ENCODE assay signal across 15 cellular contexts in genomic region chr2:234939576-234939975, GRCh38. TPM values are rescaled to one million over a fixed set of nuclear protein-coding genes. Genes with fewer than 3 reads are reported as not detected.
A peak's percentile ranks its signal among the peaks of the same experiment; 100 is the strongest.
DNase-seq lines count a peak whose midpoint lies in the region; ATAC-seq and TF ChIP-seq lines count a peak whose summit lies in the region.
"Had no signal": no experiment of that assay in that cellular context is flagged by ENCODE, and none has a peak within 500 bp of the region (broad histone marks: within the 10 kb centered on the region; RNA-seq: fewer than 3 reads in every experiment).

No MANE protein-coding gene starts in this region.

- H3K4me1 Mint-ChIP-seq in immature natural killer cell: no peaks in the 10 kb centered on the region
- H3K4me1 Mint-ChIP-seq: CD4-positive, CD25-positive, alpha-beta regulatory T cell had no signal

- H2AFZ ChIP-seq in GM23248 (no peak overlapping the region), SK-N-SH (ENCODE audit: low read depth) (no peak overlapping the region)

- no peaks in the 10 kb centered on the region for H3K36me3 Mint-ChIP-seq in immature natural killer cell
- H3K36me3 Mint-ChIP-seq: CD4-positive, CD25-positive, alpha-beta regulatory T cell had no signal

- CTCF ChIA-PET in SK-N-SH (lab: Yijun Ruan, JAX): no interaction called here

- ATAC-seq in left lung (peak; percentile 57), psoas muscle (no peak), GM18511 (IDR thresholded peaks at IDR 0.05; ENCODE audit: unreplicated experiment) (no peak)
- ATAC-seq: A549, GM12878 had no signal

- H3K27me3 ChIP-seq in GM23248 (replicated peaks; ENCODE audit: insufficient read depth) (no peaks in the 10 kb centered on the region), SK-N-SH (ENCODE audit: insufficient read depth) (no peaks in the 10 kb centered on the region), left lung (no peaks in the 10 kb centered on the region), psoas muscle (ENCODE audit: insufficient read depth in 3 of 3, low read length in 2 of 3) (no peaks in the 10 kb centered on the region)
- H3K27me3 ChIP-seq: BE2C had no signal

- no peak overlapping the region for H3K9ac ChIP-seq in GM23248
- no peak overlapping the region for H3K9ac ChIP-seq in SK-N-SH

- H3K9me2 ChIP-seq in GM23248 (ENCODE audit: insufficient read depth) (no peaks in the 10 kb centered on the region), SK-N-SH (no peaks in the 10 kb centered on the region)

- no peaks in the 10 kb centered on the region for H3K36me3 ChIP-seq in GM23248 (ENCODE audit: low read depth)
- H3K36me3 ChIP-seq in SK-N-SH (replicated peaks in 1 of 2; ENCODE audit: control insufficient read depth in 1 of 2, insufficient read depth in 2 of 2, low read length in 1 of 2): no peaks in the 10 kb centered on the region
- no peaks in the 10 kb centered on the region for H3K36me3 ChIP-seq in left lung
- no peaks in the 10 kb centered on the region for H3K36me3 ChIP-seq in psoas muscle (ENCODE audit: insufficient read depth in 1 of 2, low read depth in 1 of 2)
- H3K36me3 ChIP-seq: BE2C had no signal

- intact Hi-C loops in left lung (cut with DNase I): no loop called here
- intact Hi-C loops in psoas muscle (cut with DNase I): no loop called here

- H3F3A ChIP-seq in GM23248 (ENCODE audit: insufficient read depth): no peaks in the 10 kb centered on the region
- H3F3A ChIP-seq in SK-N-SH (replicated peaks; ENCODE audit: insufficient read depth): no peaks in the 10 kb centered on the region

- H3K79me2 ChIP-seq in GM23248 (ENCODE audit: insufficient read depth) (no peaks in the 10 kb centered on the region), SK-N-SH (ENCODE audit: insufficient read depth) (no peaks in the 10 kb centered on the region)

- POLR2A ChIA-PET in SK-N-SH (lab: Yijun Ruan, JAX): interaction anchor here (0.5 kb wide), 1 partner anchor 10 kb away, joined by 5 read pairs; no protein-coding TSS in a partner anchor

- 67 to 73% methylated on average over 4 of the region's 4 CpGs for WGBS in GM23248 (ENCODE audit: low coverage in 1 of 2, low lambda C conversion rate in 2 of 2, missing lambda C conversion rate in 2 of 2), 2 experiments
- 48% methylated on average over 4 of the region's 4 CpGs for WGBS in SK-N-SH (ENCODE audit: low lambda C conversion rate)
- 68 to 71% (median 71%) methylated on average over 4 of the region's 4 CpGs for WGBS in psoas muscle, 3 donors

- no peak for TF ChIP-seq EP300 in SK-N-SH (IDR thresholded peaks at IDR 0.05; ENCODE audit: borderline replicate concordance in 1 of 2, low read depth in 1 of 2, low read length in 1 of 2)

- H3K4me1 ChIP-seq in GM23248 (ENCODE audit: insufficient read depth) (no peaks in the 10 kb centered on the region), SK-N-SH (ENCODE audit: control insufficient read depth in 1 of 2, insufficient read depth in 2 of 2, low read depth in 1 of 2, low read length in 1 of 2) (no peaks in the 10 kb centered on the region), left lung (no peaks in the 10 kb centered on the region), psoas muscle (no peaks in the 10 kb centered on the region)
- H3K4me1 ChIP-seq: A549, BE2C had no signal

- H3K27ac Mint-ChIP-seq in immature natural killer cell: no peak overlapping the region
- H3K27ac Mint-ChIP-seq: CD4-positive, CD25-positive, alpha-beta regulatory T cell had no signal

- H3K27ac ChIP-seq in GM23248: no peak overlapping the region
- H3K27ac ChIP-seq in SK-N-SH (ENCODE audit: low read depth in 2 of 2, low read length in 1 of 2): no peak overlapping the region
- H3K27ac ChIP-seq in left lung: no peak overlapping the region
- no peak overlapping the region for H3K27ac ChIP-seq in psoas muscle
- H3K27ac ChIP-seq: A549 had no signal

- H4K20me1 ChIP-seq in GM23248 (ENCODE audit: insufficient read depth) (no peaks in the 10 kb centered on the region), SK-N-SH (ENCODE audit: insufficient read depth) (no peaks in the 10 kb centered on the region)

- no peak overlapping the region for H3K4me3 Mint-ChIP-seq in immature natural killer cell
- H3K4me3 Mint-ChIP-seq: CD4-positive, CD25-positive, alpha-beta regulatory T cell had no signal

- in situ Hi-C loops in GM23248 (cut with MboI): no loop called here

- DNase-seq in GM23248: peak; percentile 10
- no peak for DNase-seq in SK-N-SH
- no peak for DNase-seq in left lung
- DNase-seq in psoas muscle: no peak
- DNase-seq in immature natural killer cell: no peak
- DNase-seq: BE2C; Calu3; CD4-positive, CD25-positive, alpha-beta regulatory T cell; DMS 273 treated with DMSO at 0.1 percent for 48 hours; HCEC 1CT; IMR-90; KBM-7 had no signal

- no peak for TF ChIP-seq RAD21 in SK-N-SH (IDR thresholded peaks at IDR 0.05; ENCODE audit: low read length)

- H3K9me3 ChIP-seq in GM23248 (ENCODE audit: low read depth) (peaks cover 8% of the 10 kb centered on the region), SK-N-SH (no peaks in the 10 kb centered on the region), left lung (no peaks in the 10 kb centered on the region), psoas muscle (peaks cover 11% of the 10 kb centered on the region)
- H3K9me3 ChIP-seq: BE2C had no signal

- no peak overlapping the region for H3K4me2 ChIP-seq in GM23248 (ENCODE audit: unreplicated experiment)
- H3K4me2 ChIP-seq in SK-N-SH: no peak overlapping the region
- H3K4me2 ChIP-seq: A549 had no signal

- H3K4me3 ChIP-seq in GM23248: no peak overlapping the region
- no peak overlapping the region for H3K4me3 ChIP-seq in SK-N-SH (ENCODE audit: low read depth in 2 of 2, low read length in 1 of 2)
- H3K4me3 ChIP-seq in left lung: no peak overlapping the region
- H3K4me3 ChIP-seq in psoas muscle: no peak overlapping the region
- H3K4me3 ChIP-seq: A549, GM12878 had no signal

- TF ChIP-seq CTCF in SK-N-SH (IDR thresholded peaks at IDR 0.05): no peak
- TF ChIP-seq CTCF in left lung (IDR thresholded peaks at IDR 0.05): no peak
- TF ChIP-seq CTCF in psoas muscle (IDR thresholded peaks at IDR 0.05): no peak

- peaks cover 0 to 3% (median 0%) of the 10 kb centered on the region in 6 donors for H3K9me3 Mint-ChIP-seq in immature natural killer cell

- H3K27me3 Mint-ChIP-seq in immature natural killer cell (ENCODE audit: low read depth in 3 of 3): peaks cover 5 to 15% (median 9%) of the 10 kb centered on the region in 3 donors

TF ChIP-seq in SK-N-SH, 30 proteins besides CTCF, POLR2A, EP300 and RAD21:
- TF ChIP-seq EZH2phosphoT487 (IDR thresholded peaks at IDR 0.05; ENCODE audit: borderline replicate concordance, low read depth) (no peak), TCF12 (IDR thresholded peaks at IDR 0.05) (peak; percentile 12; the same call in 1 of the 2 replicates)

RNA-seq across cellular contexts. Expression of gene SH3BP4, which starts 12.2 kb away (rescaled TPM):
- 96.0 and 100 TPM in 2 replicates for total RNA-seq in GM23248 (2014; rRNA removed; shearing (Covaris generic))
- polyA plus RNA-seq in GM23248 (2016; fragmentation: Nextera tagmentation; extraction: Ambion mirVana): 59.3 and 59.5 TPM in 2 replicates
- polyA plus RNA-seq in SK-N-SH (2012; rRNA removed): 27.7 and 32.9 TPM in 2 replicates
- 23.7 and 27.9 TPM in 2 replicates for polyA plus RNA-seq in SK-N-SH (2012; cell fraction: cytosol; rRNA removed)
- polyA plus RNA-seq in SK-N-SH (2012; cell fraction: nucleus; rRNA removed): 28.8 and 35.9 TPM in 2 replicates
- 10 to 100 TPM; 29.2 to 35.0 TPM for total RNA-seq in left lung
- 10 to 100 TPM in 1 of 4 donors, 1 to 10 TPM in 3; 7.6 to 14.9 (median 9.5) TPM for total RNA-seq in psoas muscle
- polyA plus RNA-seq in psoas muscle: 1 to 10 TPM; 3.0 to 9.8 (median 4.5) TPM
- polyA plus RNA-seq in immature natural killer cell: 1 to 10 TPM in 2 of 3 donors, under 1 TPM in 1; 0.83 to 3.5 (median 2.3) TPM
- polyA plus RNA-seq: CD4-positive, CD25-positive, alpha-beta regulatory T cell had no signal
